In genomic region chr20:38505091-38505455, GRCh38 we compare ENCODE assay signal across 31 cellular contexts.
"Had no signal": no experiment of that assay in that cellular context is flagged by ENCODE, and none has a peak within 500 bp of the region (broad histone marks: within the 10 kb centered on the region; RNA-seq: fewer than 3 reads in every experiment).

No MANE protein-coding gene starts in this region.

- DNase-seq: natural killer cell; occipital lobe; ovary; posterior cingulate gyrus; psoas muscle; right cardiac atrium; spleen; stimulated activated CD4-positive, alpha-beta T cell treated with anti-CD3 and anti-CD28 coated beads, Interleukin-12 subunit alpha, Interleukin-12 subunit beta, amount 100 ng/mL, for 4 hours; stimulated activated CD4-positive, alpha-beta T cell treated with anti-CD3 and anti-CD28 coated beads, Interleukin-1b, Interleukin-23, amount 100 ng/mL, for 48 hours; stimulated activated CD4-positive, alpha-beta T cell treated with anti-CD3 and anti-CD28 coated beads, Interleukin-4, amount 100 ng/mL, for 1 hour; stimulated activated CD4-positive, alpha-beta T cell treated with anti-CD3 and anti-CD28 coated beads, Interleukin-4, amount 100 ng/mL, for 4 hours; stimulated activated CD8-positive, alpha-beta memory T cell treated with anti-CD3 and anti-CD28 coated beads, Interleukin-4, amount 100 ng/mL, for 48 hours; stimulated activated naive CD4-positive, alpha-beta T cell; stimulated activated naive CD8-positive, alpha-beta T cell treated with anti-CD3 and anti-CD28 coated beads, Interleukin-15, amount 100 ng/mL, for 72 hours; stimulated activated naive CD8-positive, alpha-beta T cell treated with anti-CD3 and anti-CD28 coated beads, Interleukin-15, Interleukin-2, amounts not matched to agents 100 U/mL and 50 U/mL, for 24 hours; substantia nigra; testis; tibial artery; transverse colon; upper lobe of right lung; uterus had no signal

- H3K27me3 ChIP-seq: neural progenitor cell, ovary, spleen, suprapubic skin, testis, tibial artery, transverse colon, upper lobe of right lung, uterus had no signal

- H3K36me3 ChIP-seq: ovary, uterus had no signal

- H3K4me3 Mint-ChIP-seq: natural killer cell; nephron; neural progenitor cell; stimulated activated memory B cell treated with anti-CD40 and anti-IgM and Interleukin-4, amounts not matched to agents 10 μg/mL and 1 μg/mL and 100 μg/mL, for 72 hours; stimulated activated naive CD8-positive, alpha-beta T cell treated with anti-CD3 and anti-CD28 coated beads, Interleukin-15, amount 100 ng/mL, for 72 hours; type B pancreatic cell had no signal

- H3K9me3 ChIP-seq: ovary, psoas muscle, suprapubic skin, testis, tibial artery, transverse colon, upper lobe of right lung, uterus had no signal

- ATAC-seq: natural killer cell; psoas muscle; right cardiac atrium; sciatic nerve; stimulated activated memory B cell treated with anti-CD40 and anti-IgM and Interleukin-4, amounts not matched to agents 10 μg/mL and 1 μg/mL and 100 μg/mL, for 72 hours; stimulated activated naive CD8-positive, alpha-beta T cell treated with anti-CD3 and anti-CD28 coated beads, Interleukin-15, amount 100 ng/mL, for 72 hours; stimulated activated naive CD8-positive, alpha-beta T cell treated with anti-CD3 and anti-CD28 coated beads, Interleukin-15, Interleukin-2, amounts not matched to agents 100 U/mL and 50 U/mL, for 24 hours; upper lobe of right lung had no signal

- H3K4me1 ChIP-seq: neural progenitor cell, parathyroid adenoma, psoas muscle, spleen, suprapubic skin, testis, tibial artery, transverse colon, upper lobe of right lung, uterus had no signal

- H3K27ac ChIP-seq: neural progenitor cell, ovary, parathyroid adenoma, psoas muscle, skin epidermis, spleen, suprapubic skin, testis, tibial artery, transverse colon, upper lobe of right lung, uterus had no signal

- H3K4me1 Mint-ChIP-seq: nephron; neural progenitor cell; stimulated activated memory B cell treated with anti-CD40 and anti-IgM and Interleukin-4, amounts not matched to agents 10 μg/mL and 1 μg/mL and 100 μg/mL, for 72 hours; stimulated activated naive CD8-positive, alpha-beta T cell treated with anti-CD3 and anti-CD28 coated beads, Interleukin-15, amount 100 ng/mL, for 72 hours had no signal

- H3K9me3 Mint-ChIP-seq: natural killer cell; neural progenitor cell; stimulated activated naive CD8-positive, alpha-beta T cell treated with anti-CD3 and anti-CD28 coated beads, Interleukin-15, amount 100 ng/mL, for 72 hours; type B pancreatic cell had no signal

- H3K9ac ChIP-seq: neural progenitor cell, parathyroid adenoma had no signal

- H3K27ac Mint-ChIP-seq: natural killer cell; nephron; neural progenitor cell; progenitor cell of endocrine pancreas; stimulated activated memory B cell treated with anti-CD40 and anti-IgM and Interleukin-4, amounts not matched to agents 10 μg/mL and 1 μg/mL and 100 μg/mL, for 72 hours; stimulated activated naive CD8-positive, alpha-beta T cell treated with anti-CD3 and anti-CD28 coated beads, Interleukin-15, amount 100 ng/mL, for 72 hours; type B pancreatic cell had no signal

- H3K27me3 Mint-ChIP-seq: progenitor cell of endocrine pancreas; stimulated activated memory B cell treated with anti-CD40 and anti-IgM and Interleukin-4, amounts not matched to agents 10 μg/mL and 1 μg/mL and 100 μg/mL, for 72 hours; stimulated activated naive CD8-positive, alpha-beta T cell treated with anti-CD3 and anti-CD28 coated beads, Interleukin-15, amount 100 ng/mL, for 72 hours; type B pancreatic cell had no signal

- H2AFZ ChIP-seq: neural progenitor cell, parathyroid adenoma had no signal

- H3K4me2 ChIP-seq: neural progenitor cell, smooth muscle cell had no signal

- H3K4me3 ChIP-seq: neural progenitor cell, ovary, psoas muscle, skin epidermis, smooth muscle cell, spleen, suprapubic skin, testis, tibial artery, transverse colon, upper lobe of right lung, uterus had no signal

- H3K79me2 ChIP-seq: parathyroid adenoma had no signal
